In the genomic region with DNA sequence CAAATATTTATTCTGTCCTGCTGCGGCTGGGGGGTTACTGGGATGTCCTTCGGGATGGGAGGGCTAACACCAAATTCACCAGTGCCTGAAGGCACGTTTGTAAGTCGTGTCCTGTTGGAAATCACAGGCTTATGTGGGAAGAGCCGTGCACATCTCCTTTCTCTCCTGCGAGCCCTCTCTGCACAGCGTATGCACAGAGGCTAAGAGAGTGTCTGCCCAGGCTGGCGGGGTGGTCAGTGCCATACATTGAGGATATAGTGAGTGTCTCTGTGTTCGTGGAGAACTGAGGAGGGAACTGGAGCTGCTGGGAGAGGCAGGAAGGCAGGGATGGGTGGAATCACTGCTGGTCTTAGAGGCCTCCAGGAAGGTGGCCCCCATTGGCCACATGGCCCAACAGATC, we compare ENCODE assay signal across 23 cellular contexts.
A peak's percentile ranks its signal among the peaks of the same experiment; 100 is the strongest.
DNase-seq lines count a peak whose midpoint lies in the region; ATAC-seq and TF ChIP-seq lines count a peak whose summit lies in the region.
"Had no signal": no experiment of that assay in that cellular context is flagged by ENCODE, and none has a peak within 500 bp of the region (broad histone marks: within the 10 kb centered on the region; RNA-seq: fewer than 3 reads in every experiment).

No MANE protein-coding gene starts in this region.

- POLR2A ChIA-PET in RWPE1 (lab: Yijun Ruan, JAX; ENCODE audit: low non-redundant PET): no interaction called here

- no TSS peak for BruUV-seq in Calu3 (replicated peaks; lab: Mats Ljungman, UMichigan)

- no peak for ATAC-seq in activated T-helper 17 cell treated with anti-CD3 and anti-CD28 coated beads, Interleukin-2, amount 50 U/mL, for 72 hours (replicated peaks)
- no peak for ATAC-seq in upper lobe of left lung (ENCODE audit: low FRiP score in 2 of 2)

- WGBS in spleen, 5 donors: 82 to 92% (median 87%) methylated on average over 9 of the region's 9 CpGs
- WGBS in upper lobe of left lung, 2 donors: 84 to 85% methylated on average over 9 of the region's 9 CpGs

- no peaks in the 10 kb centered on the region for H3K27me3 Mint-ChIP-seq in Calu3 (ENCODE audit: unreplicated experiment)
- H3K27me3 Mint-ChIP-seq in activated T-helper 17 cell treated with anti-CD3 and anti-CD28 coated beads, Interleukin-2, amount 50 U/mL, for 72 hours: no peaks in the 10 kb centered on the region

- no peaks in the 10 kb centered on the region for H3K9me3 Mint-ChIP-seq in Calu3 (ENCODE audit: low read depth, unreplicated experiment)
- H3K9me3 Mint-ChIP-seq in activated T-helper 17 cell treated with anti-CD3 and anti-CD28 coated beads, Interleukin-2, amount 50 U/mL, for 72 hours: no peaks in the 10 kb centered on the region
- H3K9me3 Mint-ChIP-seq: CD14-positive monocyte had no signal

- peaks cover 22% of the 10 kb centered on the region for H3K4me1 Mint-ChIP-seq in Calu3 (ENCODE audit: low read depth, unreplicated experiment)
- H3K4me1 Mint-ChIP-seq in activated T-helper 17 cell treated with anti-CD3 and anti-CD28 coated beads, Interleukin-2, amount 50 U/mL, for 72 hours: peaks cover 4% of the 10 kb centered on the region
- H3K4me1 Mint-ChIP-seq: CD14-positive monocyte had no signal

- no peak overlapping the region for H3K4me3 ChIP-seq in spleen
- no peak overlapping the region for H3K4me3 ChIP-seq in upper lobe of left lung
- H3K4me3 ChIP-seq: GM23248, HAP-1, SJSA1 had no signal

- H3K4me3 Mint-ChIP-seq in Calu3 (ENCODE audit: low read depth, unreplicated experiment): no peak overlapping the region
- H3K4me3 Mint-ChIP-seq in activated T-helper 17 cell treated with anti-CD3 and anti-CD28 coated beads, Interleukin-2, amount 50 U/mL, for 72 hours: no peak overlapping the region
- H3K4me3 Mint-ChIP-seq: CD14-positive monocyte had no signal

- H3K27ac Mint-ChIP-seq in Calu3 (ENCODE audit: unreplicated experiment): peak overlapping the region; percentile 22
- peak overlapping the region; percentile 21 for H3K27ac Mint-ChIP-seq in activated T-helper 17 cell treated with anti-CD3 and anti-CD28 coated beads, Interleukin-2, amount 50 U/mL, for 72 hours

- H3K36me3 Mint-ChIP-seq in Calu3 (ENCODE audit: insufficient read depth, unreplicated experiment): peaks cover 32% of the 10 kb centered on the region
- no peaks in the 10 kb centered on the region for H3K36me3 Mint-ChIP-seq in activated T-helper 17 cell treated with anti-CD3 and anti-CD28 coated beads, Interleukin-2, amount 50 U/mL, for 72 hours (ENCODE audit: low read depth)
- H3K36me3 Mint-ChIP-seq: CD14-positive monocyte had no signal

- H3K4me1 ChIP-seq in spleen (peaks cover 0 to 13% (median 8%) of the 10 kb centered on the region in 6 donors), upper lobe of left lung (no peaks in the 10 kb centered on the region)
- H3K4me1 ChIP-seq: Caco-2, HAP-1, SJSA1 had no signal

- no peak for TF ChIP-seq EP300 in upper lobe of left lung (IDR thresholded peaks at IDR 0.05)

- no peak overlapping the region for H3K27ac ChIP-seq in spleen
- no peak overlapping the region for H3K27ac ChIP-seq in upper lobe of left lung
- no peak overlapping the region for H3K27ac ChIP-seq in RWPE1
- H3K27ac ChIP-seq: GM23248, SJSA1 had no signal

- H3K9me3 ChIP-seq in spleen (no peaks in the 10 kb centered on the region), upper lobe of left lung (no peaks in the 10 kb centered on the region)
- H3K9me3 ChIP-seq: Caco-2, HAP-1, SJSA1 had no signal

- intact Hi-C loops in Calu3 (cut with micrococcal nuclease; ENCODE audit: unreplicated experiment) (no loop called here), spleen (cut with DNase I; ENCODE audit: low total_unique reads) (no loop called here)

- H3K36me3 ChIP-seq in spleen (no peaks in the 10 kb centered on the region), upper lobe of left lung (no peaks in the 10 kb centered on the region)
- H3K36me3 ChIP-seq: SJSA1 had no signal

- CTCF ChIA-PET in Calu3 (lab: Charles Lee) (no interaction called here), RWPE1 (lab: Yijun Ruan, JAX) (interaction anchor here (1.9 kb wide), 1 partner anchor 11 kb away, joined by 10 read pairs; no protein-coding TSS in a partner anchor)

- TF ChIP-seq POLR2A in spleen (IDR thresholded peaks at IDR 0.05) (no peak), upper lobe of left lung (IDR thresholded peaks at IDR 0.05) (no peak)

- TF ChIP-seq CTCF in Calu3 (IDR thresholded peaks at IDR 0.05; ENCODE audit: unreplicated experiment): no peak
- no peak for TF ChIP-seq CTCF in GM10266 (IDR thresholded peaks at IDR 0.05; ENCODE audit: control insufficient read depth, insufficient read depth, low read depth, missing control alignments)
- TF ChIP-seq CTCF in spleen (IDR thresholded peaks at IDR 0.05 in 8 of 11, conservative IDR thresholded peaks at IDR 0.05 in 3 of 11): no peak
- no peak for TF ChIP-seq CTCF in upper lobe of left lung (IDR thresholded peaks at IDR 0.05)
- no peak for TF ChIP-seq CTCF in RWPE1 (conservative IDR thresholded peaks at IDR 0.05; ENCODE audit: low read depth)

- H3K27me3 ChIP-seq in spleen (replicated peaks in 1 of 7): peaks cover 0 to 22% (median 0%) of the 10 kb centered on the region in 7 donors
- no peaks in the 10 kb centered on the region for H3K27me3 ChIP-seq in upper lobe of left lung

- DNase-seq in Calu3: no peak
- peak; percentile 25 for DNase-seq in GM10266 (ENCODE audit: extremely low spot score)
- DNase-seq in spleen: peak; percentile 36
- DNase-seq in activated effector memory CD4-positive, alpha-beta T cell treated with anti-CD3 and anti-CD28 coated beads, Interleukin-2, amount 50 U/mL, for 16 hours: no peak
- DNase-seq in upper lobe of left lung: no peak
- no peak for DNase-seq in RWPE1 (ENCODE audit: low spot score)
- DNase-seq: ACHN, AML-193, Caco-2, DMS153, GF-D8, GM23248, IMR-90, NCI-H1417, NCI-H187, NCI-H2107, NCI-H2227 treated with DMSO at 0.1 percent for 48 hours, NCI-H524, NCI-H82 had no signal

Comparison
In these comparisons a context has a peak if more than half of its experiments do, and no peak if none do; other contexts are left out.
1. DNase-seq: peak in GM10266 (single experiment) and spleen (single experiment); none in Calu3 (single experiment), activated effector memory CD4-positive, alpha-beta T cell treated with anti-CD3 and anti-CD28 coated beads, Interleukin-2, amount 50 U/mL, for 16 hours (single experiment), upper lobe of left lung (0 of 2) and RWPE1 (single experiment).